13 cellular contexts compared by ENCODE assay signal in the genomic region with DNA sequence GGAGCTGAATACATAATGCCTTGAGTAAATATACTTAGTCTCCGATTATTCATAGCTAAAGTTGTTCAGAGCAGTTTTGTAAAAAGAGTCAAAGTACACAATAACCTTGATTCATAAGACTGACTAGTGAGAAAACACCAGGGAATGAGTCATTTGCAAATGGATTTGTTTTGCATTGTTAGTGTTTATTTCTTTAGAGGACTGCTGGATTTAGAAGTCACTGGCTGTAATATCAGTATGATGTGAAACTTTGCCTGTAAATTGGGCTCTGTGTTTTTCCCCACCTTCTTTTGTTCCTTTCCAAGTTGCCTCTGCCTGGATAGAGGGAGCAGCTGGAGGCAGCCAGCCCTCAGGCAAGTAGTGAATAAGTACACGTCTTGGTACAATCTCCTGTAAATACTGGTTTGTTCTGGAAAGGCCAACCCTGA.
DNase-seq lines count a peak whose midpoint lies in the region; TF ChIP-seq lines count a peak whose summit lies in the region.
"Had no signal": no experiment of that assay in that cellular context is flagged by ENCODE, and none has a peak within 500 bp of the region (broad histone marks: within the 10 kb centered on the region; RNA-seq: fewer than 3 reads in every experiment).

No MANE protein-coding gene starts in this region.

- POLR2A ChIA-PET in GM10248 (lab: Yijun Ruan, JAX): no interaction called here

- peaks cover 5% of the 10 kb centered on the region; the same call in 1 of the 2 replicates for H3K9me3 ChIP-seq in NT2/D1 (ENCODE audit: insufficient read depth, low read length)
- H3K9me3 ChIP-seq: gastrocnemius medialis had no signal

- CTCF ChIA-PET in GM10248 (lab: Yijun Ruan, JAX): interaction anchor here (1.2 to 1.7 kb wide), 3 partner anchors 13 to 23 kb away, joined by 3 to 6 read pairs (median 4); no protein-coding TSS in a partner anchor

- H3K36me3 ChIP-seq in NT2/D1 (ENCODE audit: insufficient read depth, insufficient read length, low read length): no peaks in the 10 kb centered on the region
- H3K36me3 ChIP-seq: gastrocnemius medialis had no signal

- no peaks in the 10 kb centered on the region for H3K27me3 ChIP-seq in NT2/D1 (ENCODE audit: insufficient read depth, insufficient read length)
- H3K27me3 ChIP-seq: gastrocnemius medialis had no signal

- no peak overlapping the region for H3K4me3 ChIP-seq in NT2/D1 (ENCODE audit: insufficient read length, low read depth)
- H3K4me3 ChIP-seq: gastrocnemius medialis had no signal

- peak; percentile 8 for DNase-seq in A172 (ENCODE audit: low spot score)
- DNase-seq in H4 (ENCODE audit: low spot score): peak; percentile 42
- DNase-seq in NT2/D1 (ENCODE audit: low read depth, low spot score): peak; percentile 8
- DNase-seq in fibroblast of peridontal ligament (ENCODE audit: extremely low read depth): peak; percentile 23
- DNase-seq in activated T-cell treated with anti-CD3 and anti-CD28 coated beads for 4 hours: no peak
- DNase-seq in SK-N-DZ (ENCODE audit: low spot score): no peak
- DNase-seq in GM10248 (ENCODE audit: extremely low spot score): no peak
- no peak for DNase-seq in NCI-H226
- DNase-seq: activated T-cell treated with anti-CD3 and anti-CD28 coated beads, Interleukin-2, amount 50 U/mL, for 72 hours; gastrocnemius medialis; MM.1S; nucleus accumbens; stimulated activated CD4-positive, alpha-beta T cell treated with anti-CD3 and anti-CD28 coated beads, Interleukin-2, amount 100 ng/mL, for 48 hours had no signal

- no peak overlapping the region for H3K9ac ChIP-seq in NT2/D1 (ENCODE audit: insufficient read length, low read depth)

- H3K4me1 ChIP-seq in NT2/D1 (ENCODE audit: insufficient read depth, insufficient read length): no peaks in the 10 kb centered on the region
- H3K4me1 ChIP-seq: gastrocnemius medialis had no signal

- TF ChIP-seq CTCF in GM10248 (IDR thresholded peaks at IDR 0.05; ENCODE audit: control extremely low read depth, extremely low read depth, low read depth, missing control alignments): no peak

Comparison
In these comparisons a context has a peak if more than half of its experiments do, and no peak if none do; other contexts are left out.
1. DNase-seq: peak in A172 (single experiment), H4 (single experiment), NT2/D1 (single experiment) and fibroblast of peridontal ligament (single experiment); none in activated T-cell treated with anti-CD3 and anti-CD28 coated beads for 4 hours (single experiment), SK-N-DZ (single experiment), GM10248 (single experiment) and NCI-H226 (single experiment).